ENCODE assay signal across 12 cellular contexts in the genomic region with DNA sequence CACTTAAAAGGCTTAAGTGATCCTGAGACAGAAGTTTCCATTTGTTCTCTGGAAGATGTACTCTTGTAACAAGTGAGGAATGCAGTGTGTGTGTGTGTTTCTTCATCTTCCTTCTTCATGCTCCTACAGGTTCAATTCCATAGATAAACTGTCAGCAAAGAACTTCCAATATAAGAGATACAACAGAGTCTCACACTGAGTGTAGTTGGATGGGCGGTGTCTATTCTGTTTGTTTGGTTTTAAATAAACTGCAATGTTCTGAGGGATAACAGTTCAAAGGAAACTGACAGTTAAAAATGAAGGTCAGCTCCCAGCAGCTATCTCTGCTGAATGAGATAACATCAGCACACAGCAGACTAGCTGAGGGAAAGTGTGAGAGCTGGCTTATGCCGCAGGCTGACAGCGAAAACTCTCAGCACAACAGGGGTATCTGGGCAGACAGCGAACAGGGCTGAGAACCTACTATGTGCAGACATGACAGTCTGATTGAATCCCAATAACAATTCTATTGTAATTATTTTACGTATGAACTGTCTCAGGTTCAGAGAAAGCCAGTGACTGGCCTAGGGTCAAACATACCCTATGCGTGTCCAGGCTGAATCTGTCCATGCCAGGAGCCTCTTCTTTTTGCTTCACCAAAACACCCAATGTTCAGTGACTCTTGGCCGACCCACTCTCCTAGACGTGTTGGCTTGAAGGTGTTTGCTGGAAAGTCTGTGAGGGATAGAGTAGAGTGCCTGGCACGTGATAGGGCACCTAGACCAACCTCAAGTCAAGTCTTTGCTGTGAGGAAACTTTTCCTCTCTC.
DNase-seq lines count a peak whose midpoint lies in the region; ATAC-seq and TF ChIP-seq lines count a peak whose summit lies in the region.
"Had no signal": no experiment of that assay in that cellular context is flagged by ENCODE, and none has a peak within 500 bp of the region (broad histone marks: within the 10 kb centered on the region; RNA-seq: fewer than 3 reads in every experiment).

No MANE protein-coding gene starts in this region.

- peak; percentile 23; the same call in 1 of the 2 replicates for TF ChIP-seq RAD21 in SK-N-SH (IDR thresholded peaks at IDR 0.05; ENCODE audit: low read length)

- H3K14ac ChIP-seq in trophoblast cell (ENCODE audit: low read length) = peak overlapping the region; percentile 58

- H2AFZ ChIP-seq in SK-N-SH (ENCODE audit: low read depth) (no peak overlapping the region), trophoblast cell (ENCODE audit: insufficient read depth, low read length, poor library complexity) (no peak overlapping the region)

- POLR2A ChIA-PET in SK-N-SH (lab: Yijun Ruan, JAX) (no interaction called here), GM10248 (lab: Yijun Ruan, JAX) (no interaction called here)

- no peak for TF ChIP-seq CTCF in SK-N-SH (IDR thresholded peaks at IDR 0.05)
- no peak for TF ChIP-seq CTCF in suprapubic skin (IDR thresholded peaks at IDR 0.05)
- no peak for TF ChIP-seq CTCF in GM10248 (IDR thresholded peaks at IDR 0.05; ENCODE audit: control extremely low read depth, extremely low read depth, low read depth, missing control alignments)
- TF ChIP-seq CTCF in upper lobe of left lung (IDR thresholded peaks at IDR 0.05) = no peak

- H3K9ac ChIP-seq in SK-N-SH = no peak overlapping the region
- H3K9ac ChIP-seq in trophoblast cell (ENCODE audit: low read length) = no peak overlapping the region

- H3K4me1 Mint-ChIP-seq in activated naive CD8-positive, alpha-beta T cell treated with anti-CD3 and anti-CD28 coated beads, Interleukin-2, amount 50 U/mL, for 24 hours = peaks cover 42% of the 10 kb centered on the region

- H4K20me1 ChIP-seq in SK-N-SH (ENCODE audit: insufficient read depth) = no peaks in the 10 kb centered on the region

- H3K4me3 Mint-ChIP-seq in activated naive CD8-positive, alpha-beta T cell treated with anti-CD3 and anti-CD28 coated beads, Interleukin-2, amount 50 U/mL, for 24 hours = no peak overlapping the region

- DNase-seq in activated CD8-positive, alpha-beta memory T cell treated with anti-CD3 and anti-CD28 coated beads, Interleukin-2, amount 50 U/mL, for 4 hours = peak; percentile 25
- DNase-seq in activated CD8-positive, alpha-beta memory T cell treated with anti-CD3 and anti-CD28 coated beads, Interleukin-2, amount 50 U/mL, for 48 hours = no peak
- DNase-seq in SK-N-SH (peak; percentile 64), trophoblast cell (peak in 1 of 2 donors; percentile 19), suprapubic skin (ENCODE audit: low spot score in 2 of 2) (no peak), GM10248 (ENCODE audit: extremely low spot score) (no peak), upper lobe of left lung (no peak)
- DNase-seq in activated naive CD8-positive, alpha-beta T cell treated with anti-CD3 and anti-CD28 coated beads, Interleukin-2, amount 50 U/mL, for 24 hours = no peak
- DNase-seq: NCI-H2081 treated with DMSO at 0.1 percent for 48 hours, substantia nigra, T1000 had no signal

- no peak for TF ChIP-seq POLR2A in suprapubic skin (IDR thresholded peaks at IDR 0.05)
- TF ChIP-seq POLR2A in upper lobe of left lung (IDR thresholded peaks at IDR 0.05) = no peak

- H3K4me1 ChIP-seq in SK-N-SH (ENCODE audit: control insufficient read depth in 1 of 2, insufficient read depth in 2 of 2, low read depth in 1 of 2, low read length in 1 of 2) (peaks cover 8 to 16% of the 10 kb centered on the region in 2 experiments; a peak in 3 of 4 replicates), trophoblast cell (ENCODE audit: control insufficient read depth in 1 of 2, insufficient read depth in 2 of 2, low read length in 2 of 2) (peaks cover 4% of the 10 kb centered on the region in 2 experiments), suprapubic skin (no peaks in the 10 kb centered on the region), upper lobe of left lung (peaks cover 5 to 11% (median 5%) of the 10 kb centered on the region in 4 donors)

- H3K4ac ChIP-seq in trophoblast cell (ENCODE audit: low read depth, low read length) = no peak overlapping the region

- no peak overlapping the region for H4K12ac ChIP-seq in trophoblast cell (ENCODE audit: low read depth, low read length)

- H3K23ac ChIP-seq in trophoblast cell (ENCODE audit: low read length) = no peak overlapping the region

- H3K36me3 ChIP-seq in SK-N-SH (replicated peaks in 1 of 2; ENCODE audit: control insufficient read depth in 1 of 2, insufficient read depth in 2 of 2, low read length in 1 of 2) = no peaks in the 10 kb centered on the region
- H3K36me3 ChIP-seq in trophoblast cell (ENCODE audit: control insufficient read depth in 1 of 2, insufficient read depth in 2 of 2, low read length in 2 of 2) = no peaks in the 10 kb centered on the region
- no peaks in the 10 kb centered on the region for H3K36me3 ChIP-seq in suprapubic skin
- H3K36me3 ChIP-seq in upper lobe of left lung = no peaks in the 10 kb centered on the region

- H2BK5ac ChIP-seq in trophoblast cell (ENCODE audit: low read depth, low read length, poor library complexity) = no peak overlapping the region

- H2BK12ac ChIP-seq in trophoblast cell (ENCODE audit: low read length) = peak overlapping the region; percentile 17

- CTCF ChIA-PET in SK-N-SH (lab: Yijun Ruan, JAX) = interaction anchor here (1.2 to 1.4 kb wide), 2 partner anchors 26 to 91 kb away, joined by 3 to 5 read pairs; no protein-coding TSS in a partner anchor
- CTCF ChIA-PET in GM10248 (lab: Yijun Ruan, JAX) = no interaction called here

- H3K79me2 ChIP-seq in SK-N-SH (ENCODE audit: insufficient read depth) (no peaks in the 10 kb centered on the region), trophoblast cell (ENCODE audit: control insufficient read depth, insufficient read depth, low read length, poor library complexity) (no peaks in the 10 kb centered on the region)

- H3K4me3 ChIP-seq in SK-N-SH (ENCODE audit: low read depth in 2 of 2, low read length in 1 of 2) (no peak overlapping the region), trophoblast cell (ENCODE audit: low read depth, low read length) (no peak overlapping the region), suprapubic skin (no peak overlapping the region), upper lobe of left lung (no peak overlapping the region)

- H3K9me3 Mint-ChIP-seq in activated naive CD8-positive, alpha-beta T cell treated with anti-CD3 and anti-CD28 coated beads, Interleukin-2, amount 50 U/mL, for 24 hours = peaks cover 14% of the 10 kb centered on the region

- no peak overlapping the region for H3K27ac Mint-ChIP-seq in activated naive CD8-positive, alpha-beta T cell treated with anti-CD3 and anti-CD28 coated beads, Interleukin-2, amount 50 U/mL, for 24 hours

- H3K4me2 ChIP-seq in SK-N-SH (no peak overlapping the region), trophoblast cell (ENCODE audit: low read length) (no peak overlapping the region)

- 80% methylated on average over 9 of the region's 9 CpGs for WGBS in SK-N-SH (ENCODE audit: low lambda C conversion rate)
- WGBS in trophoblast cell (ENCODE audit: extremely low coverage, insufficient coverage, insufficient read length) = no CpG with 5 or more reads among the region's 9 CpGs
- WGBS in suprapubic skin = 83% methylated on average over 9 of the region's 9 CpGs
- WGBS in upper lobe of left lung, 2 donors = 70 to 80% methylated on average over 9 of the region's 9 CpGs

- H3K18ac ChIP-seq in trophoblast cell (ENCODE audit: low read length) = no peak overlapping the region

- peak; percentile 93 for ATAC-seq in activated naive CD8-positive, alpha-beta T cell treated with anti-CD3 and anti-CD28 coated beads, Interleukin-2, amount 50 U/mL, for 24 hours
- ATAC-seq in upper lobe of left lung (ENCODE audit: low FRiP score in 2 of 2) = no peak
- ATAC-seq: HCT116 had no signal

- peaks cover 2% of the 10 kb centered on the region for H3K79me1 ChIP-seq in trophoblast cell (ENCODE audit: low read length)

- H3K9me2 ChIP-seq in SK-N-SH = no peaks in the 10 kb centered on the region

- peak overlapping the region; percentile 33 for H2BK120ac ChIP-seq in trophoblast cell (ENCODE audit: insufficient read depth, low read length, poor library complexity)

- no peak overlapping the region for H4K91ac ChIP-seq in trophoblast cell (ENCODE audit: low read depth, low read length)

- H3K27me3 ChIP-seq in SK-N-SH (ENCODE audit: insufficient read depth) (no peaks in the 10 kb centered on the region), trophoblast cell (ENCODE audit: insufficient read depth, low read length) (no peaks in the 10 kb centered on the region), suprapubic skin (no peaks in the 10 kb centered on the region), upper lobe of left lung (no peaks in the 10 kb centered on the region)

- TF ChIP-seq EP300 in SK-N-SH (IDR thresholded peaks at IDR 0.05; ENCODE audit: borderline replicate concordance in 1 of 2, low read depth in 1 of 2, low read length in 1 of 2) (peak in 1 of 2 experiments; percentile 76; a peak in 2 of 4 replicates), suprapubic skin (IDR thresholded peaks at IDR 0.05) (no peak), upper lobe of left lung (IDR thresholded peaks at IDR 0.05) (peak in 1 of 4 donors; percentile 27)

- no peaks in the 10 kb centered on the region for H3K36me3 Mint-ChIP-seq in activated naive CD8-positive, alpha-beta T cell treated with anti-CD3 and anti-CD28 coated beads, Interleukin-2, amount 50 U/mL, for 24 hours (ENCODE audit: low read depth)

- H4K8ac ChIP-seq in trophoblast cell (ENCODE audit: low read depth, low read length) = no peak overlapping the region

- H2AK5ac ChIP-seq in trophoblast cell (ENCODE audit: low read length) = peak overlapping the region; percentile 29

- H3K9me3 ChIP-seq in SK-N-SH = no peaks in the 10 kb centered on the region
- no peaks in the 10 kb centered on the region for H3K9me3 ChIP-seq in trophoblast cell (ENCODE audit: insufficient read depth, low read depth, low read length)
- no peaks in the 10 kb centered on the region for H3K9me3 ChIP-seq in suprapubic skin
- H3K9me3 ChIP-seq in upper lobe of left lung = no peaks in the 10 kb centered on the region

- H3K27ac ChIP-seq in SK-N-SH (ENCODE audit: low read depth in 2 of 2, low read length in 1 of 2) (peak overlapping the region in 1 of 2 experiments; percentile 19; a peak in 1 of 4 replicates), trophoblast cell (ENCODE audit: low read depth, low read length) (peak overlapping the region; percentile 40), suprapubic skin (no peak overlapping the region), upper lobe of left lung (peak overlapping the region in 1 of 4 donors; percentile 23)

- peaks cover 2% of the 10 kb centered on the region for H3K27me3 Mint-ChIP-seq in activated naive CD8-positive, alpha-beta T cell treated with anti-CD3 and anti-CD28 coated beads, Interleukin-2, amount 50 U/mL, for 24 hours

- H3F3A ChIP-seq in SK-N-SH (replicated peaks; ENCODE audit: insufficient read depth) = no peaks in the 10 kb centered on the region

TF ChIP-seq in SK-N-SH, 30 proteins besides CTCF, POLR2A, EP300 and RAD21 (continues in another document):
- TF ChIP-seq JUND (IDR thresholded peaks at IDR 0.05) = no peak

Comparison
In these comparisons a context has a peak if more than half of its experiments do, and no peak if none do; other contexts are left out.
1. DNase-seq: peak in activated CD8-positive, alpha-beta memory T cell treated with anti-CD3 and anti-CD28 coated beads, Interleukin-2, amount 50 U/mL, for 4 hours (single experiment) and SK-N-SH (single experiment); none in activated CD8-positive, alpha-beta memory T cell treated with anti-CD3 and anti-CD28 coated beads, Interleukin-2, amount 50 U/mL, for 48 hours (single experiment), activated naive CD8-positive, alpha-beta T cell treated with anti-CD3 and anti-CD28 coated beads, Interleukin-2, amount 50 U/mL, for 24 hours (single experiment), suprapubic skin (0 of 2), GM10248 (single experiment) and upper lobe of left lung (0 of 2).